In the genomic region with DNA sequence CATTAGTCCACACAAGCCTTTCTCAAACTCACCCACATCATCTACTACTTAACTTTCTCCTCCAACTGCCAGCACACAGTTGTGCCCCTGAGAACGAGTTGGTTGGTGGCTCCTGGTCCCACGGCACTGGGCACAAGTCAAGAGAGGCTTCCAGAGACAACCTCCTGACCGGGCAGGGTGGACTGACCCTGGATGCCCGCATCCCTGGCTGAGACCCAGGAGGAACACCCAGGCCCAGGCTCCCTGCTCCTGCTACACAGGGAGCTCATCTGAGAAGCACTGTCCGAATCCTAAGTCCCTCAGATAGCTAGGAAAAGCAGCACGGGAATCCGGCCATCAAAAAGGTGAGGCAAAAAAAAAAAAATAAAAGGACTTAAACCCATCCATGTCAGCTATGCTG, we compare ENCODE assay signal across 15 cellular contexts. TPM values are rescaled to one million over a fixed set of nuclear protein-coding genes. Genes with fewer than 3 reads are reported as not detected.
DNase-seq lines count a peak whose midpoint lies in the region; ATAC-seq and TF ChIP-seq lines count a peak whose summit lies in the region.
"Had no signal": no experiment of that assay in that cellular context is flagged by ENCODE, and none has a peak within 500 bp of the region (broad histone marks: within the 10 kb centered on the region; RNA-seq: fewer than 3 reads in every experiment).

No MANE protein-coding gene starts in this region.

- peaks cover 61% of the 10 kb centered on the region for H4K20me1 ChIP-seq in BLaER1
- H4K20me1 ChIP-seq in MM.1S (ENCODE audit: insufficient read depth, low read length): no peaks in the 10 kb centered on the region

- CTCF ChIA-PET in Calu3 (lab: Charles Lee): no interaction called here

- H3K27me3 ChIP-seq in BLaER1 (no peaks in the 10 kb centered on the region), MM.1S (replicated peaks; ENCODE audit: insufficient read depth, low read length) (no peaks in the 10 kb centered on the region)

- no peak for ATAC-seq in stimulated activated effector memory CD8-positive, alpha-beta T cell treated with anti-CD3 and anti-CD28 coated beads, Interleukin-12 subunit alpha, Interleukin-12 subunit beta, amount 100 ng/mL, for 72 hours
- ATAC-seq: CD8-positive, alpha-beta T cell had no signal

- H3K9ac ChIP-seq in BLaER1 (0 out of 2 replicates have a peak overlapping the region, but pooled peaks have one; percentile 12), MM.1S (ENCODE audit: low read length) (no peak overlapping the region)

- no peak for TF ChIP-seq CTCF in Calu3 (IDR thresholded peaks at IDR 0.05; ENCODE audit: unreplicated experiment)
- no peak for TF ChIP-seq CTCF in endothelial cell (IDR thresholded peaks at IDR 0.05; ENCODE audit: unreplicated experiment)
- no peak for TF ChIP-seq CTCF in MM.1S (IDR thresholded peaks at IDR 0.05; ENCODE audit: low read length)

- DNase-seq in Calu3: no peak
- no peak for DNase-seq in endothelial cell (ENCODE audit: low spot score)
- no peak for DNase-seq in stimulated activated effector memory CD8-positive, alpha-beta T cell treated with anti-CD3 and anti-CD28 coated beads, Interleukin-12 subunit alpha, Interleukin-12 subunit beta, amount 100 ng/mL, for 72 hours (ENCODE audit: low spot score in 2 of 2)
- DNase-seq in MM.1S: no peak
- no peak for DNase-seq in anterior cingulate cortex (lab: John Stamatoyannopoulos, UW)
- DNase-seq in NCI-H1694 treated with DMSO at 0.1 percent for 48 hours (lab: John Stamatoyannopoulos, UW): no peak
- DNase-seq: CD8-positive, alpha-beta T cell; COR-L47; DMS53; GF-D8; GOT3; H9 had no signal

- H3K9me2 ChIP-seq in MM.1S (replicated peaks; ENCODE audit: insufficient read depth, low read length): no peaks in the 10 kb centered on the region

- H3K4me1 ChIP-seq in BLaER1: peaks cover 16% of the 10 kb centered on the region
- H3K4me1 ChIP-seq in MM.1S (ENCODE audit: low read length): no peaks in the 10 kb centered on the region

- H3K4me1 Mint-ChIP-seq in Calu3 (ENCODE audit: low read depth, unreplicated experiment) (no peaks in the 10 kb centered on the region), endothelial cell (ENCODE audit: unreplicated experiment) (no peaks in the 10 kb centered on the region)
- H3K4me1 Mint-ChIP-seq in stimulated activated effector memory CD8-positive, alpha-beta T cell treated with anti-CD3 and anti-CD28 coated beads, Interleukin-12 subunit alpha, Interleukin-12 subunit beta, amount 100 ng/mL, for 72 hours: no peaks in the 10 kb centered on the region
- H3K4me1 Mint-ChIP-seq: B cell, H9 had no signal

- H3K9me3 ChIP-seq in BLaER1 (no peaks in the 10 kb centered on the region), MM.1S (replicated peaks; ENCODE audit: insufficient read depth, low read length) (no peaks in the 10 kb centered on the region)

- H3K4me3 ChIP-seq in BLaER1: no peak overlapping the region
- no peak overlapping the region for H3K4me3 ChIP-seq in MM.1S (ENCODE audit: low read length)

- H3K4me2 ChIP-seq in BLaER1 (no peak overlapping the region), MM.1S (ENCODE audit: low read depth, low read length) (no peak overlapping the region)

- H3K36me3 Mint-ChIP-seq in Calu3 (ENCODE audit: insufficient read depth, unreplicated experiment) (peaks cover 92% of the 10 kb centered on the region), endothelial cell (ENCODE audit: low read depth, unreplicated experiment) (peaks cover 44% of the 10 kb centered on the region)
- peaks cover 100% of the 10 kb centered on the region for H3K36me3 Mint-ChIP-seq in stimulated activated effector memory CD8-positive, alpha-beta T cell treated with anti-CD3 and anti-CD28 coated beads, Interleukin-12 subunit alpha, Interleukin-12 subunit beta, amount 100 ng/mL, for 72 hours

- H3K27ac ChIP-seq in BLaER1 (no peak overlapping the region), MM.1S (ENCODE audit: low read length) (no peak overlapping the region)

- no peaks in the 10 kb centered on the region for H3F3A ChIP-seq in MM.1S (ENCODE audit: insufficient read depth, low read length)

- BruUV-seq in Calu3 (replicated peaks; lab: Mats Ljungman, UMichigan): no TSS peak

- no peak overlapping the region for H3K4me3 Mint-ChIP-seq in Calu3 (ENCODE audit: low read depth, unreplicated experiment)
- peak overlapping the region; percentile 47 for H3K4me3 Mint-ChIP-seq in endothelial cell (ENCODE audit: unreplicated experiment)
- no peak overlapping the region for H3K4me3 Mint-ChIP-seq in stimulated activated effector memory CD8-positive, alpha-beta T cell treated with anti-CD3 and anti-CD28 coated beads, Interleukin-12 subunit alpha, Interleukin-12 subunit beta, amount 100 ng/mL, for 72 hours
- H3K4me3 Mint-ChIP-seq: B cell; CD14-positive monocyte; CD8-positive, alpha-beta T cell; H9 had no signal

- peaks cover 90% of the 10 kb centered on the region for H3K36me3 ChIP-seq in BLaER1
- no peaks in the 10 kb centered on the region for H3K36me3 ChIP-seq in MM.1S (replicated peaks; ENCODE audit: insufficient read depth, low read length)

- intact Hi-C loops in Calu3 (cut with micrococcal nuclease; ENCODE audit: unreplicated experiment): no loop called here

- H3K27ac Mint-ChIP-seq in Calu3 (ENCODE audit: unreplicated experiment): peak overlapping the region; percentile 16
- no peak overlapping the region for H3K27ac Mint-ChIP-seq in endothelial cell (ENCODE audit: unreplicated experiment)
- peak overlapping the region; percentile 23 for H3K27ac Mint-ChIP-seq in stimulated activated effector memory CD8-positive, alpha-beta T cell treated with anti-CD3 and anti-CD28 coated beads, Interleukin-12 subunit alpha, Interleukin-12 subunit beta, amount 100 ng/mL, for 72 hours
- H3K27ac Mint-ChIP-seq: B cell; CD8-positive, alpha-beta T cell had no signal

- H2AFZ ChIP-seq in MM.1S (ENCODE audit: low read length): no peak overlapping the region

- H3K9me3 Mint-ChIP-seq in Calu3 (ENCODE audit: low read depth, unreplicated experiment) (no peaks in the 10 kb centered on the region), endothelial cell (ENCODE audit: unreplicated experiment) (no peaks in the 10 kb centered on the region)
- no peaks in the 10 kb centered on the region for H3K9me3 Mint-ChIP-seq in stimulated activated effector memory CD8-positive, alpha-beta T cell treated with anti-CD3 and anti-CD28 coated beads, Interleukin-12 subunit alpha, Interleukin-12 subunit beta, amount 100 ng/mL, for 72 hours
- H3K9me3 Mint-ChIP-seq: CD14-positive monocyte; CD8-positive, alpha-beta T cell; H9 had no signal

- H3K27me3 Mint-ChIP-seq in Calu3 (ENCODE audit: unreplicated experiment) (no peaks in the 10 kb centered on the region), endothelial cell (ENCODE audit: unreplicated experiment) (peaks cover 2% of the 10 kb centered on the region)
- H3K27me3 Mint-ChIP-seq: B cell had no signal

- H3K79me2 ChIP-seq in MM.1S (ENCODE audit: low read length): no peaks in the 10 kb centered on the region; the same call in 1 of the 2 replicates

RNA-seq across cellular contexts. Expression of gene WDR45B, which starts 29.0 kb away (rescaled TPM):
- total RNA-seq in Calu3 (2022) (106 and 108 TPM in 2 replicates), endothelial cell (ENCODE audit: unreplicated experiment) (74.1 TPM)
